ENCODE assay signal across 19 cellular contexts in the genomic region with DNA sequence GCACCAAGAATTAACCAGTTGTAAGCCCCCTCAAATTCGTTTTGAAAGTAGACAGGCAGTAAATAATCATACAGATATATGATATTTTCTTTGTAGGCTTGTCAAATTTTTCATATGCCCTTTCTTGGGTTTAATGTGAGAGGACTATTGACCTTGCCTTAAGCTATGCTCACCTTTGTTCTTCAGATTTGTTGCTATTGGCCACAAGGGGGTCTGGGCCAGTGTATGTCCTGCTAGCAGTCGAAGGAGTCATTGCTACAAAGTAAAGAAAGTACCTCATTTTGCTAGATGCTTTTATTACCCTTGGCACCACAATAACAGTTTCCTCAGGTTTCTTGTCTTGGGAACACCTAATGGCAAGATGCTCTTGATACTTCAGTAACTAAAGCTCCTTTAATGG. TPM values are rescaled to one million over a fixed set of nuclear protein-coding genes. Genes with fewer than 3 reads are reported as not detected.
DNase-seq lines count a peak whose midpoint lies in the region; ATAC-seq and TF ChIP-seq lines count a peak whose summit lies in the region.
"Had no signal": no experiment of that assay in that cellular context is flagged by ENCODE, and none has a peak within 500 bp of the region (broad histone marks: within the 10 kb centered on the region; RNA-seq: fewer than 3 reads in every experiment).

No MANE protein-coding gene starts in this region.

- no peaks in the 10 kb centered on the region for H3K79me1 ChIP-seq in H9 (ENCODE audit: insufficient read depth, low read depth, low read length, poor library complexity, severe bottlenecking)

- H4K91ac ChIP-seq in H9 (ENCODE audit: insufficient read length, low read depth, low read length) = no peak overlapping the region

- H3K23me2 ChIP-seq in H9 (ENCODE audit: insufficient read length, low read depth, low read length, poor library complexity, severe bottlenecking) = no peaks in the 10 kb centered on the region

- no peaks in the 10 kb centered on the region for H3K36me3 Mint-ChIP-seq in H9 (ENCODE audit: insufficient read depth in 1 of 3, low read depth in 3 of 3)
- H3K36me3 Mint-ChIP-seq: CD4-positive, alpha-beta memory T cell had no signal

- H3K4me3 Mint-ChIP-seq in H9 = no peak overlapping the region
- H3K4me3 Mint-ChIP-seq: CD4-positive, alpha-beta memory T cell; HFFc6 had no signal

- H2BK15ac ChIP-seq in H9 (ENCODE audit: low read depth, low read length) = no peak overlapping the region

- H4K5ac ChIP-seq in H9 (ENCODE audit: insufficient read length, low read depth, low read length) = no peak overlapping the region

- H3K27me3 ChIP-seq in H9 (ENCODE audit: insufficient read depth, low read length) = no peaks in the 10 kb centered on the region
- no peaks in the 10 kb centered on the region for H3K27me3 ChIP-seq in MM.1S (replicated peaks; ENCODE audit: insufficient read depth, low read length)
- H3K27me3 ChIP-seq in adrenal gland = no peaks in the 10 kb centered on the region

- H3K79me2 ChIP-seq in H9 (ENCODE audit: insufficient read depth, low read length) (no peaks in the 10 kb centered on the region), MM.1S (ENCODE audit: low read length) (no peaks in the 10 kb centered on the region)

- peaks cover 2% of the 10 kb centered on the region for H3K27me3 Mint-ChIP-seq in H9 (ENCODE audit: low read depth)
- H3K27me3 Mint-ChIP-seq: CD4-positive, alpha-beta memory T cell had no signal

- H2BK20ac ChIP-seq in H9 (ENCODE audit: low read depth, low read length, poor library complexity, severe bottlenecking) = no peak overlapping the region

- H3K56ac ChIP-seq in H9 (ENCODE audit: insufficient read length, low read depth, low read length) = no peak overlapping the region

- H3K4ac ChIP-seq in H9 (ENCODE audit: low read depth, low read length) = no peak overlapping the region

- no peaks in the 10 kb centered on the region for H3K9me2 ChIP-seq in MM.1S (replicated peaks; ENCODE audit: insufficient read depth, low read length)

- intact Hi-C loops in adrenal gland (cut with DNase I) = no loop called here

- TF ChIP-seq POLR2A in adrenal gland (IDR thresholded peaks at IDR 0.05) = no peak

- H3K27ac Mint-ChIP-seq in H9 = no peak overlapping the region
- H3K27ac Mint-ChIP-seq: CD4-positive, alpha-beta memory T cell; HFFc6 had no signal

- no peak overlapping the region for H3K14ac ChIP-seq in H9 (ENCODE audit: insufficient read depth, low read length)

- H3F3A ChIP-seq in MM.1S (ENCODE audit: insufficient read depth, low read length) = no peaks in the 10 kb centered on the region

- DNase-seq in H9 = no peak
- DNase-seq in NCI-H748 treated with DMSO at 0.1 percent for 48 hours (lab: John Stamatoyannopoulos, UW) = peak; percentile 43
- DNase-seq in iPS-NIHi7 (ENCODE audit: extremely low spot score) = peak; percentile 17
- no peak for DNase-seq in stimulated activated CD4-positive, alpha-beta T cell treated with anti-CD3 and anti-CD28 coated beads, Interleukin-1b, Interleukin-23, amount 100 ng/mL, for 48 hours
- no peak for DNase-seq in MM.1S
- no peak for DNase-seq in adrenal gland
- DNase-seq: C1 segment of cervical spinal cord; Calu3; CD4-positive, alpha-beta memory T cell; COR-L47; DMS79 treated with DMSO at 0.1 percent for 48 hours; GF-D8; GM23248; HFFc6 had no signal

- H4K20me1 ChIP-seq in H9 (ENCODE audit: control insufficient read depth, insufficient read depth, insufficient read length) (no peaks in the 10 kb centered on the region), MM.1S (ENCODE audit: insufficient read depth, low read length) (no peaks in the 10 kb centered on the region)

- H4K8ac ChIP-seq in H9 (replicated peaks; ENCODE audit: insufficient read length, low read depth, low read length) = no peak overlapping the region

- ATAC-seq in HG02759 (IDR thresholded peaks at IDR 0.05; ENCODE audit: unreplicated experiment) = no peak

- no peak overlapping the region for H2BK120ac ChIP-seq in H9 (ENCODE audit: low read depth, low read length, poor library complexity, severe bottlenecking)

- H3K4me1 ChIP-seq in H9 (ENCODE audit: insufficient read depth, low read length) (0 out of 2 replicates have a peak, but pooled peaks cover 2% of the 10 kb centered on the region), MM.1S (ENCODE audit: low read length) (no peaks in the 10 kb centered on the region), adrenal gland (replicated peaks in 1 of 2) (no peaks in the 10 kb centered on the region)
- H3K4me1 ChIP-seq: HAP-1 had no signal

- H2AFZ ChIP-seq in H9 (ENCODE audit: low read length) (no peak overlapping the region), MM.1S (ENCODE audit: low read length) (no peak overlapping the region)
- H2AFZ ChIP-seq: GM23248 had no signal

- peaks cover 11 to 12% of the 10 kb centered on the region in 2 experiments for H3K4me1 Mint-ChIP-seq in H9
- H3K4me1 Mint-ChIP-seq: CD4-positive, alpha-beta memory T cell had no signal

- no peaks in the 10 kb centered on the region for H3K9me3 Mint-ChIP-seq in H9
- H3K9me3 Mint-ChIP-seq: HFFc6 had no signal

- no peak overlapping the region for H2AK5ac ChIP-seq in H9 (ENCODE audit: insufficient read length, low read length)

- H3K27ac ChIP-seq in H9 (ENCODE audit: insufficient read length, low read depth, low read length) (no peak overlapping the region), MM.1S (ENCODE audit: low read length) (no peak overlapping the region), adrenal gland (no peak overlapping the region)
- H3K27ac ChIP-seq: GM23248 had no signal

- no peaks in the 10 kb centered on the region for H3K36me3 ChIP-seq in MM.1S (replicated peaks; ENCODE audit: insufficient read depth, low read length)
- no peaks in the 10 kb centered on the region for H3K36me3 ChIP-seq in adrenal gland (replicated peaks in 1 of 2)
- H3K36me3 ChIP-seq: HAP-1 had no signal

- no peak overlapping the region for H3K4me2 ChIP-seq in H9 (ENCODE audit: insufficient read depth, insufficient read length, low read length)
- H3K4me2 ChIP-seq in MM.1S (ENCODE audit: low read depth, low read length) = no peak overlapping the region

- no peak overlapping the region for H3K23ac ChIP-seq in H9 (ENCODE audit: insufficient read length, low read depth, low read length)

- no peak overlapping the region for H2BK5ac ChIP-seq in H9 (ENCODE audit: insufficient read length, low read length)

- H3K9ac ChIP-seq in H9 (ENCODE audit: extremely low read depth, insufficient read length, low read length) (no peak overlapping the region), MM.1S (ENCODE audit: low read length) (no peak overlapping the region)
- H3K9ac ChIP-seq: GM23248 had no signal

- TF ChIP-seq CTCF in H9 (conservative IDR thresholded peaks at IDR 0.05) (peak; percentile 51; the same call in 2 of the 3 replicates), MM.1S (IDR thresholded peaks at IDR 0.05; ENCODE audit: low read length) (no peak), adrenal gland (IDR thresholded peaks at IDR 0.05) (no peak)

- no peaks in the 10 kb centered on the region for H3K9me3 ChIP-seq in H9 (ENCODE audit: control insufficient read depth, low read depth, low read length)
- no peaks in the 10 kb centered on the region for H3K9me3 ChIP-seq in MM.1S (replicated peaks; ENCODE audit: insufficient read depth, low read length)
- no peaks in the 10 kb centered on the region for H3K9me3 ChIP-seq in adrenal gland (replicated peaks in 1 of 3)
- H3K9me3 ChIP-seq: HAP-1 had no signal

- H3K18ac ChIP-seq in H9 (ENCODE audit: insufficient read length, low read depth, low read length) = no peak overlapping the region

- no peak overlapping the region for H3K4me3 ChIP-seq in MM.1S (ENCODE audit: low read length)
- H3K4me3 ChIP-seq in adrenal gland = no peak overlapping the region
- H3K4me3 ChIP-seq: GM23248, HAP-1 had no signal

- H3T11ph ChIP-seq in H9 (ENCODE audit: low read length) = no peak overlapping the region

- H2BK12ac ChIP-seq in H9 (ENCODE audit: insufficient read length, low read depth, low read length) = no peak overlapping the region

- WGBS in H9 (ENCODE audit: extremely low coverage, insufficient read length, low lambda C conversion rate) = no CpG with 5 or more reads among the region's 2 CpGs
- WGBS in adrenal gland, 4 donors = 40 to 58% (median 44%) methylated on average over 2 of the region's 2 CpGs

RNA-seq across cellular contexts. Expression of gene IGSF1, which starts 51.7 kb away (rescaled TPM):
- total RNA-seq in H9 (2021) (11.9 and 12.5 TPM in 2 replicates), adrenal gland (1 to 10 TPM in 5 of 8 donors, under 1 TPM in 3; 0.19 to 9.1 (median 1.7) TPM)
- 10 to 100 TPM in 1 of 3 donors, 1 to 10 TPM in 2; 1.7 to 19.8 (median 2.7) TPM for polyA plus RNA-seq in adrenal gland
- total RNA-seq: A172; A673; Calu3; CD4-positive, alpha-beta memory T cell; GM23248; HFFc6 had no signal
- polyA plus RNA-seq: BJ; CD4-positive, alpha-beta memory T cell; GM23248 had no signal

Comparison
In these comparisons a context has a peak if more than half of its experiments do, and no peak if none do; other contexts are left out.
1. DNase-seq: peak in NCI-H748 treated with DMSO at 0.1 percent for 48 hours (single experiment) and iPS-NIHi7 (single experiment); none in H9 (single experiment), stimulated activated CD4-positive, alpha-beta T cell treated with anti-CD3 and anti-CD28 coated beads, Interleukin-1b, Interleukin-23, amount 100 ng/mL, for 48 hours (single experiment), MM.1S (single experiment) and adrenal gland (0 of 7).